ENCODE assay signal across 14 cellular contexts in the genomic region with DNA sequence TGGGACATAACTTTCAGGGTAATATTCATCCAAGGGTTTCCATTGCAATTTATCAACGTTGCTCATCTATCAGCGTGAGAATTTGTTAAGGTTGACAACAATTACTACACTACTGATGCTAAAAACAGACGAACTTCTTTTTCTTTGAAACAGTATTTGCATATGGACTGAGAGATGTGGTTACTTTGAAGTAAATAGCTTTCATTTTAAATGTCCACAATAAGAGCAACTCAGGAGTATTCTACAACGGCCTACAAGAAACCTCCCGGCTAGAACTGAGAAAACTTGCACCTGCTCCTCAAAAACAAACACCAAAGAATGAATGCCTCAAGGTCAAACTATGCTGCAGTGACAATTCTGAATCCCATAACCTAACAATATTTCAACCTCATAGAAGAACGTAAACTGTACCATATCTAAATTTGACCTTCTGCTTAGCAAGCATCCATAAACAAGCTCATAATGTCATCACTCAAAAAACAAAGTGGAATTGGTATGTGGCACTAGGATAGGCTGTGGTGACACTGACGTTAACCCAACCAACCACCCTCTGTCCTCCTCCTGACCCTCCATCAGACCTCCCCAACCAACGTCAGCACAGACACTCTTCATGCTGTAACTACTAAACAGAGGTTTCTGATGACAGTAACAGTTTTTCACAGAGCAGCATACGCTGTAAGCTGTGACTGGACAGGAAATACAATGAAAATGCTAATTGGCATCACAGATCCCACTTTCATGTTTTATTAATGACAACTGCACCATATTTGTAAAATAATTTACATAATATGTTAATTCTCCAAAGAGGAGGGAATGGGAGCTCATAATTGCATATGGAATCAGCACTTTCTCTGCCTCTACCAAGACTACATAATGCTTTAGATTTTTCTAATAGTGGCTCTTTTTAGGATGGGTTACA.
DNase-seq lines count a peak whose midpoint lies in the region; ATAC-seq and TF ChIP-seq lines count a peak whose summit lies in the region.
"Had no signal": no experiment of that assay in that cellular context is flagged by ENCODE, and none has a peak within 500 bp of the region (broad histone marks: within the 10 kb centered on the region; RNA-seq: fewer than 3 reads in every experiment).

No MANE protein-coding gene starts in this region.

- H4K91ac ChIP-seq in H9 (ENCODE audit: insufficient read length, low read depth, low read length): no peak overlapping the region

- no peak overlapping the region for H3K27ac ChIP-seq in SK-N-SH (ENCODE audit: low read depth in 2 of 2, low read length in 1 of 2)
- H3K27ac ChIP-seq in H9 (ENCODE audit: insufficient read length, low read depth, low read length): no peak overlapping the region
- H3K27ac ChIP-seq: neural progenitor cell had no signal

- no peak overlapping the region for H3K4me3 ChIP-seq in SK-N-SH (ENCODE audit: low read depth in 2 of 2, low read length in 1 of 2)
- no peak overlapping the region for H3K4me3 ChIP-seq in mucosa of descending colon
- H3K4me3 ChIP-seq: neural progenitor cell had no signal

- H2AFZ ChIP-seq in SK-N-SH (ENCODE audit: low read depth): no peak overlapping the region
- H2AFZ ChIP-seq in H9 (ENCODE audit: low read length): no peak overlapping the region
- H2AFZ ChIP-seq: neural progenitor cell had no signal

- H3K79me2 ChIP-seq in SK-N-SH (ENCODE audit: insufficient read depth) (no peaks in the 10 kb centered on the region), H9 (ENCODE audit: insufficient read depth, low read length) (no peaks in the 10 kb centered on the region)

- no peaks in the 10 kb centered on the region for H3K9me3 ChIP-seq in SK-N-SH
- no peaks in the 10 kb centered on the region for H3K9me3 ChIP-seq in mucosa of descending colon
- H3K9me3 ChIP-seq in H9 (ENCODE audit: control insufficient read depth, low read depth, low read length): no peaks in the 10 kb centered on the region

- no peak overlapping the region for H2BK15ac ChIP-seq in H9 (ENCODE audit: low read depth, low read length)

- no peaks in the 10 kb centered on the region for H3K9me2 ChIP-seq in SK-N-SH

- no peak for TF ChIP-seq CTCF in SK-N-SH (IDR thresholded peaks at IDR 0.05)
- no peak for TF ChIP-seq CTCF in mucosa of descending colon (IDR thresholded peaks at IDR 0.05)
- TF ChIP-seq CTCF in H9 (conservative IDR thresholded peaks at IDR 0.05): no peak

- H2BK5ac ChIP-seq in H9 (ENCODE audit: insufficient read length, low read length): no peak overlapping the region

- no peak overlapping the region for H2BK120ac ChIP-seq in H9 (ENCODE audit: low read depth, low read length, poor library complexity, severe bottlenecking)

- POLR2A ChIA-PET in SK-N-SH (lab: Yijun Ruan, JAX): no interaction called here

- DNase-seq in SHP77 (lab: John Stamatoyannopoulos, UW): peak; percentile 38 to 72
- DNase-seq in SK-N-SH: no peak
- no peak for DNase-seq in mucosa of descending colon
- no peak for DNase-seq in H9
- no peak for DNase-seq in germinal center (ENCODE audit: low spot score)
- DNase-seq: activated CD8-positive, alpha-beta memory T cell treated with anti-CD3 and anti-CD28 coated beads, Interleukin-2, amount 50 U/mL, for 4 hours; cerebellar nuclear complex; hippocampal formation; NCI-H1092; NCI-H446 treated with DMSO at 0.1 percent for 48 hours had no signal

- no peak overlapping the region for H3T11ph ChIP-seq in H9 (ENCODE audit: low read length)

- intact Hi-C loops in mucosa of descending colon (cut with DNase I, micrococcal nuclease): no loop called here

- H3K4me3 Mint-ChIP-seq in H9: no peak overlapping the region
- H3K4me3 Mint-ChIP-seq: neural progenitor cell had no signal

- CTCF ChIA-PET in SK-N-SH (lab: Yijun Ruan, JAX): interaction anchor here (0.8 kb wide), 1 partner anchor 26 kb away, joined by 5 read pairs; no protein-coding TSS in a partner anchor

- H3K4ac ChIP-seq in H9 (ENCODE audit: low read depth, low read length): no peak overlapping the region

- no peaks in the 10 kb centered on the region for H3K9me3 Mint-ChIP-seq in H9
- H3K9me3 Mint-ChIP-seq: neural progenitor cell had no signal

- no peak overlapping the region for H3K27ac Mint-ChIP-seq in H9
- H3K27ac Mint-ChIP-seq: neural progenitor cell had no signal

- H3K36me3 ChIP-seq in SK-N-SH (replicated peaks in 1 of 2; ENCODE audit: control insufficient read depth in 1 of 2, insufficient read depth in 2 of 2, low read length in 1 of 2): no peaks in the 10 kb centered on the region
- H3K36me3 ChIP-seq in mucosa of descending colon (ENCODE audit: low read depth): no peaks in the 10 kb centered on the region
- H3K36me3 ChIP-seq: neural progenitor cell had no signal

- no peak for TF ChIP-seq EP300 in SK-N-SH (IDR thresholded peaks at IDR 0.05; ENCODE audit: borderline replicate concordance in 1 of 2, low read depth in 1 of 2, low read length in 1 of 2)

- H3K56ac ChIP-seq in H9 (ENCODE audit: insufficient read length, low read depth, low read length): no peak overlapping the region

- no peaks in the 10 kb centered on the region for H3K27me3 Mint-ChIP-seq in H9 (ENCODE audit: low read depth)

- H2AK5ac ChIP-seq in H9 (ENCODE audit: insufficient read length, low read length): no peak overlapping the region

- H4K20me1 ChIP-seq in SK-N-SH (ENCODE audit: insufficient read depth) (no peaks in the 10 kb centered on the region), H9 (ENCODE audit: control insufficient read depth, insufficient read depth, insufficient read length) (no peaks in the 10 kb centered on the region)

- 83% methylated on average over 9 of the region's 9 CpGs for WGBS in SK-N-SH (ENCODE audit: low lambda C conversion rate)
- no CpG with 5 or more reads among the region's 9 CpGs for WGBS in H9 (ENCODE audit: extremely low coverage, insufficient read length, low lambda C conversion rate)

- no peaks in the 10 kb centered on the region for H3K79me1 ChIP-seq in H9 (ENCODE audit: insufficient read depth, low read depth, low read length, poor library complexity, severe bottlenecking)

- H3K4me1 ChIP-seq in SK-N-SH (ENCODE audit: control insufficient read depth in 1 of 2, insufficient read depth in 2 of 2, low read depth in 1 of 2, low read length in 1 of 2): peaks cover 4 to 5% of the 10 kb centered on the region in 2 experiments; a peak in 2 of 4 replicates
- H3K4me1 ChIP-seq in mucosa of descending colon (ENCODE audit: low read depth): no peaks in the 10 kb centered on the region
- H3K4me1 ChIP-seq in H9 (ENCODE audit: insufficient read depth, low read length): no peaks in the 10 kb centered on the region

- no peaks in the 10 kb centered on the region for H3F3A ChIP-seq in SK-N-SH (replicated peaks; ENCODE audit: insufficient read depth)

- ATAC-seq in GM18858 (IDR thresholded peaks at IDR 0.05; ENCODE audit: unreplicated experiment): peak; percentile 63
- peak; percentile 63 for ATAC-seq in GM21423 (IDR thresholded peaks at IDR 0.05; ENCODE audit: unreplicated experiment)
- ATAC-seq in HG03095 (IDR thresholded peaks at IDR 0.05; ENCODE audit: unreplicated experiment): peak; percentile 68
- ATAC-seq in mucosa of descending colon: no peak

- H3K4me1 Mint-ChIP-seq in H9: peaks cover 36 to 42% of the 10 kb centered on the region in 2 experiments

- H4K5ac ChIP-seq in H9 (ENCODE audit: insufficient read length, low read depth, low read length): no peak overlapping the region

- H2BK12ac ChIP-seq in H9 (ENCODE audit: insufficient read length, low read depth, low read length): no peak overlapping the region

- H4K8ac ChIP-seq in H9 (replicated peaks; ENCODE audit: insufficient read length, low read depth, low read length): no peak overlapping the region

- 0 out of 7 replicates have a peak, but pooled peaks cover 0 to 2% (median 0%) of the 10 kb centered on the region in 3 experiments for H3K36me3 Mint-ChIP-seq in H9 (ENCODE audit: insufficient read depth in 1 of 3, low read depth in 3 of 3)
- H3K36me3 Mint-ChIP-seq: neural progenitor cell had no signal

- no peak overlapping the region for H3K23ac ChIP-seq in H9 (ENCODE audit: insufficient read length, low read depth, low read length)

- no peak overlapping the region for H3K14ac ChIP-seq in H9 (ENCODE audit: insufficient read depth, low read length)

- H2BK20ac ChIP-seq in H9 (ENCODE audit: low read depth, low read length, poor library complexity, severe bottlenecking): no peak overlapping the region

- H3K23me2 ChIP-seq in H9 (ENCODE audit: insufficient read length, low read depth, low read length, poor library complexity, severe bottlenecking): no peaks in the 10 kb centered on the region

- no peak overlapping the region for H3K9ac ChIP-seq in SK-N-SH
- H3K9ac ChIP-seq in H9 (ENCODE audit: extremely low read depth, insufficient read length, low read length): no peak overlapping the region
- H3K9ac ChIP-seq: neural progenitor cell had no signal

- TF ChIP-seq RAD21 in SK-N-SH (IDR thresholded peaks at IDR 0.05; ENCODE audit: low read length): no peak

- no peaks in the 10 kb centered on the region for H3K27me3 ChIP-seq in SK-N-SH (ENCODE audit: insufficient read depth)
- H3K27me3 ChIP-seq in H9 (ENCODE audit: insufficient read depth, low read length): no peaks in the 10 kb centered on the region
- H3K27me3 ChIP-seq: neural progenitor cell had no signal

- no peak overlapping the region for H3K4me2 ChIP-seq in SK-N-SH
- no peak overlapping the region for H3K4me2 ChIP-seq in H9 (ENCODE audit: insufficient read depth, insufficient read length, low read length)
- H3K4me2 ChIP-seq: neural progenitor cell had no signal

- H3K18ac ChIP-seq in H9 (ENCODE audit: insufficient read length, low read depth, low read length): no peak overlapping the region

TF ChIP-seq in SK-N-SH, 30 proteins besides CTCF, POLR2A, EP300 and RAD21 (continues in another document):
- TF ChIP-seq NRF1 (IDR thresholded peaks at IDR 0.05; ENCODE audit: low read depth, low read length): no peak
- TF ChIP-seq, protein P1, sequence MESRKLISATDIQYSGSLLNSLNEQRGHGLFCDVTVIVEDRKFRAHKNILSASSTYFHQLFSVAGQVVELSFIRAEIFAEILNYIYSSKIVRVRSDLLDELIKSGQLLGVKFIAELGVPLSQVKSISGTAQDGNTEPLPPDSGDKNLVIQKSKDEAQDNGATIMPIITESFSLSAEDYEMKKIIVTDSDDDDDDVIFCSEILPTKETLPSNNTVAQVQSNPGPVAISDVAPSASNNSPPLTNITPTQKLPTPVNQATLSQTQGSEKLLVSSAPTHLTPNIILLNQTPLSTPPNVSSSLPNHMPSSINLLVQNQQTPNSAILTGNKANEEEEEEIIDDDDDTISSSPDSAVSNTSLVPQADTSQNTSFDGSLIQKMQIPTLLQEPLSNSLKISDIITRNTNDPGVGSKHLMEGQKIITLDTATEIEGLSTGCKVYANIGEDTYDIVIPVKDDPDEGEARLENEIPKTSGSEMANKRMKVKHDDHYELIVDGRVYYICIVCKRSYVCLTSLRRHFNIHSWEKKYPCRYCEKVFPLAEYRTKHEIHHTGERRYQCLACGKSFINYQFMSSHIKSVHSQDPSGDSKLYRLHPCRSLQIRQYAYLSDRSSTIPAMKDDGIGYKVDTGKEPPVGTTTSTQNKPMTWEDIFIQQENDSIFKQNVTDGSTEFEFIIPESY (IDR thresholded peaks at IDR 0.05; ENCODE audit: borderline replicate concordance, low read depth): no peak
- no peak for TF ChIP-seq RCOR1 (IDR thresholded peaks at IDR 0.05; ENCODE audit: low read length)
- TF ChIP-seq RFX5 (IDR thresholded peaks at IDR 0.05; ENCODE audit: low read length): no peak
- no peak for TF ChIP-seq NFIC (IDR thresholded peaks at IDR 0.05; ENCODE audit: borderline replicate concordance)

Comparison
In these comparisons a context has a peak if more than half of its experiments do, and no peak if none do; other contexts are left out.
1. DNase-seq: peak in SHP77 (2 of 2); none in SK-N-SH (single experiment), mucosa of descending colon (0 of 3), H9 (single experiment) and germinal center (single experiment).